1 cellular context compared by ENCODE assay signal in the genomic region with DNA sequence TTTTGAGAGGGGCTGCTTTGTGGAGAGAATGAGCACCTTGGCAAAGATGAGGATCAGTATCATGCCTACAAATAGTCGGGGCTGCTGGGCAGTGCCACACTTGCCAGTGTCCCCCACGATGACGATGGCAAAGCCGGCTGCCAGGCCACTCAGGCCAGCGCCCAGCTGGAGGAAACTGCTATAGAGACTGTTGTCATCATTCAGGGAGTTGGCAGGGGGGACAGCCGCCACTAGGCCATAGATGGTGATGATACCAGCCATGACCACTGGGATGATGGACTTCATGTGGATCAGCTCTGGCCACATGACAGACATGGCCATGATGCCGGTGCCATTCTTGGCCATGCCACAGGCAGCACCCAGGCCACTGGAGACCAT.
TF ChIP-seq lines count a peak whose summit lies in the region.

No MANE protein-coding gene starts in this region.

TF ChIP-seq in GM23338, 12 proteins besides CTCF, POLR2A, EP300 and RAD21 (continued from another document):
- TF ChIP-seq, protein P1, sequence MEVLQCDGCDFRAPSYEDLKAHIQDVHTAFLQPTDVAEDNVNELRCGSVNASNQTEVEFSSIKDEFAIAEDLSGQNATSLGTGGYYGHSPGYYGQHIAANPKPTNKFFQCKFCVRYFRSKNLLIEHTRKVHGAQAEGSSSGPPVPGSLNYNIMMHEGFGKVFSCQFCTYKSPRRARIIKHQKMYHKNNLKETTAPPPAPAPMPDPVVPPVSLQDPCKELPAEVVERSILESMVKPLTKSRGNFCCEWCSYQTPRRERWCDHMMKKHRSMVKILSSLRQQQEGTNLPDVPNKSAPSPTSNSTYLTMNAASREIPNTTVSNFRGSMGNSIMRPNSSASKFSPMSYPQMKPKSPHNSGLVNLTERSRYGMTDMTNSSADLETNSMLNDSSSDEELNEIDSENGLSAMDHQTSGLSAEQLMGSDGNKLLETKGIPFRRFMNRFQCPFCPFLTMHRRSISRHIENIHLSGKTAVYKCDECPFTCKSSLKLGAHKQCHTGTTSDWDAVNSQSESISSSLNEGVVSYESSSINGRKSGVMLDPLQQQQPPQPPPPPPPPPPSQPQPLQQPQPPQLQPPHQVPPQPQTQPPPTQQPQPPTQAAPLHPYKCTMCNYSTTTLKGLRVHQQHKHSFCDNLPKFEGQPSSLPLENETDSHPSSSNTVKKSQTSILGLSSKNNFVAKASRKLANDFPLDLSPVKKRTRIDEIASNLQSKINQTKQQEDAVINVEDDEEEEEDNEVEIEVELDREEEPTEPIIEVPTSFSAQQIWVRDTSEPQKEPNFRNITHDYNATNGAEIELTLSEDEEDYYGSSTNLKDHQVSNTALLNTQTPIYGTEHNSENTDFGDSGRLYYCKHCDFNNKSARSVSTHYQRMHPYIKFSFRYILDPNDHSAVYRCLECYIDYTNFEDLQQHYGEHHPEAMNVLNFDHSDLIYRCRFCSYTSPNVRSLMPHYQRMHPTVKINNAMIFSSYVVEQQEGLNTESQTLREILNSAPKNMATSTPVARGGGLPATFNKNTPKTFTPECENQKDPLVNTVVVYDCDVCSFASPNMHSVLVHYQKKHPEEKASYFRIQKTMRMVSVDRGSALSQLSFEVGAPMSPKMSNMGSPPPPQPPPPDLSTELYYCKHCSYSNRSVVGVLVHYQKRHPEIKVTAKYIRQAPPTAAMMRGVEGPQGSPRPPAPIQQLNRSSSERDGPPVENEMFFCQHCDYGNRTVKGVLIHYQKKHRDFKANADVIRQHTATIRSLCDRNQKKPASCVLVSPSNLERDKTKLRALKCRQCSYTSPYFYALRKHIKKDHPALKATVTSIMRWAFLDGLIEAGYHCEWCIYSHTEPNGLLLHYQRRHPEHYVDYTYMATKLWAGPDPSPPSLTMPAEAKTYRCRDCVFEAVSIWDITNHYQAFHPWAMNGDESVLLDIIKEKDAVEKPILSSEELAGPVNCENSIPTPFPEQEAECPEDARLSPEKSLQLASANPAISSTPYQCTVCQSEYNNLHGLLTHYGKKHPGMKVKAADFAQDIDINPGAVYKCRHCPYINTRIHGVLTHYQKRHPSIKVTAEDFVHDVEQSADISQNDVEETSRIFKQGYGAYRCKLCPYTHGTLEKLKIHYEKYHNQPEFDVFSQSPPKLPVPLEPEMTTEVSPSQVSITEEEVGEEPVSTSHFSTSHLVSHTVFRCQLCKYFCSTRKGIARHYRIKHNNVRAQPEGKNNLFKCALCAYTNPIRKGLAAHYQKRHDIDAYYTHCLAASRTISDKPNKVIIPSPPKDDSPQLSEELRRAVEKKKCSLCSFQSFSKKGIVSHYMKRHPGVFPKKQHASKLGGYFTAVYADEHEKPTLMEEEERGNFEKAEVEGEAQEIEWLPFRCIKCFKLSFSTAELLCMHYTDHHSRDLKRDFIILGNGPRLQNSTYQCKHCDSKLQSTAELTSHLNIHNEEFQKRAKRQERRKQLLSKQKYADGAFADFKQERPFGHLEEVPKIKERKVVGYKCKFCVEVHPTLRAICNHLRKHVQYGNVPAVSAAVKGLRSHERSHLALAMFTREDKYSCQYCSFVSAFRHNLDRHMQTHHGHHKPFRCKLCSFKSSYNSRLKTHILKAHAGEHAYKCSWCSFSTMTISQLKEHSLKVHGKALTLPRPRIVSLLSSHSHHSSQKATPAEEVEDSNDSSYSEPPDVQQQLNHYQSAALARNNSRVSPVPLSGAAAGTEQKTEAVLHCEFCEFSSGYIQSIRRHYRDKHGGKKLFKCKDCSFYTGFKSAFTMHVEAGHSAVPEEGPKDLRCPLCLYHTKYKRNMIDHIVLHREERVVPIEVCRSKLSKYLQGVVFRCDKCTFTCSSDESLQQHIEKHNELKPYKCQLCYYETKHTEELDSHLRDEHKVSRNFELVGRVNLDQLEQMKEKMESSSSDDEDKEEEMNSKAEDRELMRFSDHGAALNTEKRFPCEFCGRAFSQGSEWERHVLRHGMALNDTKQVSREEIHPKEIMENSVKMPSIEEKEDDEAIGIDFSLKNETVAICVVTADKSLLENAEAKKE (CRISPR knock-in tag; IDR thresholded peaks at IDR 0.05), result no peak
